1 cellular context compared by ENCODE assay signal in genomic region chr9:127534250-127534649, GRCh38.
TF ChIP-seq lines count a peak whose summit lies in the region.

No MANE protein-coding gene starts in this region.

TF ChIP-seq in H1, 55 proteins besides CTCF, POLR2A, EP300 and RAD21:
- TF ChIP-seq GABPA (IDR thresholded peaks at IDR 0.05; ENCODE audit: borderline replicate concordance, insufficient read depth, low read length) (no peak), KDM1A (IDR thresholded peaks at IDR 0.05; ENCODE audit: borderline replicate concordance, low read length) (0 out of 2 replicates have a peak, but pooled peaks have one; percentile 21)
TF ChIP-seq in H1: peak in this region for 1.
